Comparison of ENCODE assay signal across 8 cellular contexts in the genomic region with DNA sequence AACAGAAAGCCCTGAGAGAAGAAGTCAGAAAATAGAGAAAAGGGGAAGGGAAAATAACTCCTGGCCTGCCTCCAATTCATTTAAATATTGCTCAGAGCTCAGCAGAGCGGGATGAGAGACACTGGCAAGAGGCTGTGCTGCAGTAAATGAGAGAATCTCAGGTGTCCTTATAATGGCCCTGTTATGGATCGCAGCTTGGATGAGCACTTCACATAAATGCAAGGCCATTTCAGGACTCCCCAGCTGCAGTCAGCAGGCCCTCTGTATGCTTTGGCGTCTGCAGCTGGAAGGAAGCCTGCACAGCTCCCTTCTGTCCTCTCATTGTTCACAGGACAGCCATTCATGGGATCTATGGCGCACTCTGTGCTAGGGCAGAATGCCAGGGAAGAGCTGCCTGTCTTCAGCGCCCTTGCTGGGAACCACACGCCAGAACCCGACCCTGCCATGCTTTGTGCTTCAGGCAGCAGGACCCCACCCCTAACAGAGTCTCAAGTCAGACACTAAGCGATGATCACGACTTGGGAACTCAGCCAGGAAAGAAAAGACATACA. TPM values are rescaled to one million over a fixed set of nuclear protein-coding genes. Genes with fewer than 3 reads are reported as not detected.
DNase-seq lines count a peak whose midpoint lies in the region; ATAC-seq and TF ChIP-seq lines count a peak whose summit lies in the region.

No MANE protein-coding gene starts in this region.

- H3K27me3 ChIP-seq in right atrium auricular region, result no peaks in the 10 kb centered on the region

- H3K4me3 ChIP-seq in right atrium auricular region, result peak overlapping the region; percentile 1 to 13

- H3K36me3 Mint-ChIP-seq in WTC11, result no peaks in the 10 kb centered on the region
- no peaks in the 10 kb centered on the region for H3K36me3 Mint-ChIP-seq in stimulated activated naive B cell treated with anti-CD40 and anti-IgM and Interleukin-4, amounts not matched to agents 10 μg/mL and 1 μg/mL and 100 μg/mL, for 72 hours
- H3K36me3 Mint-ChIP-seq in activated CD4-positive, alpha-beta T cell treated with anti-CD3 and anti-CD28 coated beads for 36 hours (ENCODE audit: low read depth), result no peaks in the 10 kb centered on the region

- H3K27me3 Mint-ChIP-seq in WTC11 (ENCODE audit: low read depth), result no peaks in the 10 kb centered on the region; the same call in 1 of the 2 replicates
- H3K27me3 Mint-ChIP-seq in stimulated activated naive B cell treated with anti-CD40 and anti-IgM and Interleukin-4, amounts not matched to agents 10 μg/mL and 1 μg/mL and 100 μg/mL, for 72 hours, result no peaks in the 10 kb centered on the region
- peaks cover 5% of the 10 kb centered on the region for H3K27me3 Mint-ChIP-seq in activated CD4-positive, alpha-beta T cell treated with anti-CD3 and anti-CD28 coated beads for 36 hours
- H3K27me3 Mint-ChIP-seq in stimulated activated naive CD8-positive, alpha-beta T cell treated with anti-CD3 and anti-CD28 coated beads, Interleukin-15, amount 100 ng/mL, for 72 hours, result peaks cover 31% of the 10 kb centered on the region

- peak overlapping the region; percentile 44 to 69 for H3K27ac ChIP-seq in right atrium auricular region

- CTCF ChIA-PET in WTC11 (lab: Charles Lee), result interaction anchor here (1.2 kb wide), 1 partner anchor 13 kb away, joined by 3 read pairs; no protein-coding TSS in a partner anchor
- CTCF ChIA-PET in activated CD4-positive, alpha-beta T cell treated with anti-CD3 and anti-CD28 coated beads for 36 hours (lab: Charles Lee), result interaction anchor here (1.1 to 1.6 kb wide), 2 partner anchors 11 to 20 kb away, joined by 3 to 4 read pairs; a partner anchor contains a TSS

- H3K4me1 Mint-ChIP-seq in WTC11, result peaks cover 9% of the 10 kb centered on the region
- peaks cover 19 to 37% of the 10 kb centered on the region in 2 donors for H3K4me1 Mint-ChIP-seq in stimulated activated naive B cell treated with anti-CD40 and anti-IgM and Interleukin-4, amounts not matched to agents 10 μg/mL and 1 μg/mL and 100 μg/mL, for 72 hours
- no peaks in the 10 kb centered on the region for H3K4me1 Mint-ChIP-seq in activated CD4-positive, alpha-beta T cell treated with anti-CD3 and anti-CD28 coated beads for 36 hours
- no peaks in the 10 kb centered on the region for H3K4me1 Mint-ChIP-seq in stimulated activated naive CD8-positive, alpha-beta T cell treated with anti-CD3 and anti-CD28 coated beads, Interleukin-15, amount 100 ng/mL, for 72 hours

- H3K27ac Mint-ChIP-seq in WTC11, result peak overlapping the region; percentile 48
- peak overlapping the region; percentile 86 for H3K27ac Mint-ChIP-seq in stimulated activated naive B cell treated with anti-CD40 and anti-IgM and Interleukin-4, amounts not matched to agents 10 μg/mL and 1 μg/mL and 100 μg/mL, for 72 hours
- no peak overlapping the region for H3K27ac Mint-ChIP-seq in activated CD4-positive, alpha-beta T cell treated with anti-CD3 and anti-CD28 coated beads for 36 hours
- peak overlapping the region in 1 of 2 donors; percentile 55 for H3K27ac Mint-ChIP-seq in stimulated activated naive CD8-positive, alpha-beta T cell treated with anti-CD3 and anti-CD28 coated beads, Interleukin-15, amount 100 ng/mL, for 72 hours

- POLR2A ChIA-PET in WTC11 (lab: Charles Lee), result no interaction called here
- POLR2A ChIA-PET in activated CD4-positive, alpha-beta T cell treated with anti-CD3 and anti-CD28 coated beads for 36 hours (lab: Charles Lee), result no interaction called here

- H3K9me3 Mint-ChIP-seq in WTC11, result no peaks in the 10 kb centered on the region
- H3K9me3 Mint-ChIP-seq in stimulated activated naive B cell treated with anti-CD40 and anti-IgM and Interleukin-4, amounts not matched to agents 10 μg/mL and 1 μg/mL and 100 μg/mL, for 72 hours, result no peaks in the 10 kb centered on the region
- H3K9me3 Mint-ChIP-seq in activated CD4-positive, alpha-beta T cell treated with anti-CD3 and anti-CD28 coated beads for 36 hours (ENCODE audit: low read depth), result no peaks in the 10 kb centered on the region
- no peaks in the 10 kb centered on the region for H3K9me3 Mint-ChIP-seq in stimulated activated naive CD8-positive, alpha-beta T cell treated with anti-CD3 and anti-CD28 coated beads, Interleukin-15, amount 100 ng/mL, for 72 hours

- TF ChIP-seq CTCF in WTC11 (IDR thresholded peaks at IDR 0.05), result no peak
- TF ChIP-seq CTCF in right atrium auricular region (IDR thresholded peaks at IDR 0.05), result no peak

- peak; percentile 88 for ATAC-seq in HG02571 (IDR thresholded peaks at IDR 0.05; ENCODE audit: unreplicated experiment)
- peak; percentile 55 for ATAC-seq in WTC11
- peak; percentile 96 for ATAC-seq in stimulated activated naive B cell treated with anti-CD40 and anti-IgM and Interleukin-4, amounts not matched to agents 10 μg/mL and 1 μg/mL and 100 μg/mL, for 72 hours (replicated peaks)
- no peak for ATAC-seq in activated CD4-positive, alpha-beta T cell treated with anti-CD3 and anti-CD28 coated beads for 36 hours
- ATAC-seq in stimulated activated naive CD8-positive, alpha-beta T cell treated with anti-CD3 and anti-CD28 coated beads, Interleukin-15, amount 100 ng/mL, for 72 hours, result no peak

- no peak overlapping the region for H3K4me3 Mint-ChIP-seq in WTC11
- peak overlapping the region; percentile 36 to 76 for H3K4me3 Mint-ChIP-seq in stimulated activated naive B cell treated with anti-CD40 and anti-IgM and Interleukin-4, amounts not matched to agents 10 μg/mL and 1 μg/mL and 100 μg/mL, for 72 hours
- H3K4me3 Mint-ChIP-seq in activated CD4-positive, alpha-beta T cell treated with anti-CD3 and anti-CD28 coated beads for 36 hours, result no peak overlapping the region
- no peak overlapping the region for H3K4me3 Mint-ChIP-seq in stimulated activated naive CD8-positive, alpha-beta T cell treated with anti-CD3 and anti-CD28 coated beads, Interleukin-15, amount 100 ng/mL, for 72 hours

- peaks cover 0 to 24% of the 10 kb centered on the region in 2 donors for H3K4me1 ChIP-seq in right atrium auricular region

- H3K36me3 ChIP-seq in right atrium auricular region, result no peaks in the 10 kb centered on the region

- peak; percentile 62 for DNase-seq in EH (ENCODE audit: low read depth)
- DNase-seq in NCI-H1694 (lab: John Stamatoyannopoulos, UW), result peak; percentile 85
- no peak for DNase-seq in WTC11 (ENCODE audit: low spot score)
- DNase-seq in right atrium auricular region (ENCODE audit: low spot score), result no peak
- no peak for DNase-seq in stimulated activated naive B cell treated with anti-CD40 and anti-IgM and Interleukin-4, amounts not matched to agents 10 μg/mL and 1 μg/mL and 100 μg/mL, for 72 hours
- DNase-seq in activated CD4-positive, alpha-beta T cell treated with anti-CD3 and anti-CD28 coated beads for 36 hours, result no peak
- no peak for DNase-seq in stimulated activated naive CD8-positive, alpha-beta T cell treated with anti-CD3 and anti-CD28 coated beads, Interleukin-15, amount 100 ng/mL, for 72 hours

- intact Hi-C loops in activated CD4-positive, alpha-beta T cell treated with anti-CD3 and anti-CD28 coated beads for 36 hours (cut with DNase I, micrococcal nuclease), result no loop called here

- H3K9me3 ChIP-seq in right atrium auricular region, result no peaks in the 10 kb centered on the region

TF ChIP-seq in WTC11, 78 proteins besides CTCF, POLR2A, EP300 and RAD21:
- TF ChIP-seq FOXK1 (CRISPR knock-in tag; IDR thresholded peaks at IDR 0.05) (no peak), ZNF423 (CRISPR knock-in tag; IDR thresholded peaks at IDR 0.05) (no peak), TCF7 (CRISPR knock-in tag; IDR thresholded peaks at IDR 0.05; ENCODE audit: low read depth) (no peak), ZNF263 (CRISPR knock-in tag; IDR thresholded peaks at IDR 0.05; ENCODE audit: low read depth) (no peak)
- TF ChIP-seq, protein P1, sequence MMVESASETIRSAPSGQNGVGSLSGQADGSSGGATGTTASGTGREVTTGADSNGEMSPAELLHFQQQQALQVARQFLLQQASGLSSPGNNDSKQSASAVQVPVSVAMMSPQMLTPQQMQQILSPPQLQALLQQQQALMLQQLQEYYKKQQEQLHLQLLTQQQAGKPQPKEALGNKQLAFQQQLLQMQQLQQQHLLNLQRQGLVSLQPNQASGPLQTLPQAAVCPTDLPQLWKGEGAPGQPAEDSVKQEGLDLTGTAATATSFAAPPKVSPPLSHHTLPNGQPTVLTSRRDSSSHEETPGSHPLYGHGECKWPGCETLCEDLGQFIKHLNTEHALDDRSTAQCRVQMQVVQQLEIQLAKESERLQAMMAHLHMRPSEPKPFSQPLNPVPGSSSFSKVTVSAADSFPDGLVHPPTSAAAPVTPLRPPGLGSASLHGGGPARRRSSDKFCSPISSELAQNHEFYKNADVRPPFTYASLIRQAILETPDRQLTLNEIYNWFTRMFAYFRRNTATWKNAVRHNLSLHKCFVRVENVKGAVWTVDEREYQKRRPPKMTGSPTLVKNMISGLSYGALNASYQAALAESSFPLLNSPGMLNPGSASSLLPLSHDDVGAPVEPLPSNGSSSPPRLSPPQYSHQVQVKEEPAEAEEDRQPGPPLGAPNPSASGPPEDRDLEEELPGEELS (CRISPR knock-in tag; IDR thresholded peaks at IDR 0.05), result no peak

RNA-seq across cellular contexts. Expression of a gene that starts 20.7 kb away (rescaled TPM):
- total RNA-seq in WTC11 (2021) (9.2 to 11.0 TPM (median 11.0 TPM) in 3 replicates), right atrium auricular region (1 to 10 TPM; 8.6 to 9.2 TPM)
- 10 to 100 TPM; 18.4 to 30.1 TPM for total RNA-seq in activated CD4-positive, alpha-beta T cell treated with anti-CD3 and anti-CD28 coated beads for 36 hours

RNA-seq across cellular contexts. Expression of a gene that starts 46.7 kb away (rescaled TPM):
- total RNA-seq in WTC11 (2021) (17.9 to 23.8 TPM (median 18.9 TPM) in 3 replicates), right atrium auricular region (10 to 100 TPM in 1 of 2 donors, 1 to 10 TPM in 1; 8.6 to 12.7 TPM)
- 10 to 100 TPM; 16.5 to 17.6 TPM for total RNA-seq in activated CD4-positive, alpha-beta T cell treated with anti-CD3 and anti-CD28 coated beads for 36 hours

RNA-seq across cellular contexts. Expression of a gene that starts 46.9 kb away (rescaled TPM):
- total RNA-seq in WTC11 (2021) (20.7 to 24.6 TPM (median 22.5 TPM) in 3 replicates), right atrium auricular region (1 to 10 TPM; 4.5 to 7.1 TPM)
- 10 to 100 TPM; 13.9 to 16.5 TPM for total RNA-seq in activated CD4-positive, alpha-beta T cell treated with anti-CD3 and anti-CD28 coated beads for 36 hours

Comparison
In these comparisons a context has a peak if more than half of its experiments do, and no peak if none do; other contexts are left out.
1. DNase-seq: peak in EH (single experiment) and NCI-H1694 (single experiment); none in WTC11 (single experiment), right atrium auricular region (single experiment), stimulated activated naive B cell treated with anti-CD40 and anti-IgM and Interleukin-4, amounts not matched to agents 10 μg/mL and 1 μg/mL and 100 μg/mL, for 72 hours (single experiment), activated CD4-positive, alpha-beta T cell treated with anti-CD3 and anti-CD28 coated beads for 36 hours (single experiment) and stimulated activated naive CD8-positive, alpha-beta T cell treated with anti-CD3 and anti-CD28 coated beads, Interleukin-15, amount 100 ng/mL, for 72 hours (0 of 2).
2. ATAC-seq: peak in HG02571 (single experiment), WTC11 (single experiment) and stimulated activated naive B cell treated with anti-CD40 and anti-IgM and Interleukin-4, amounts not matched to agents 10 μg/mL and 1 μg/mL and 100 μg/mL, for 72 hours (2 of 2); none in activated CD4-positive, alpha-beta T cell treated with anti-CD3 and anti-CD28 coated beads for 36 hours (single experiment) and stimulated activated naive CD8-positive, alpha-beta T cell treated with anti-CD3 and anti-CD28 coated beads, Interleukin-15, amount 100 ng/mL, for 72 hours (single experiment).
3. H3K4me3 Mint-ChIP-seq: peak in stimulated activated naive B cell treated with anti-CD40 and anti-IgM and Interleukin-4, amounts not matched to agents 10 μg/mL and 1 μg/mL and 100 μg/mL, for 72 hours (2 of 2); none in WTC11 (single experiment), activated CD4-positive, alpha-beta T cell treated with anti-CD3 and anti-CD28 coated beads for 36 hours (single experiment) and stimulated activated naive CD8-positive, alpha-beta T cell treated with anti-CD3 and anti-CD28 coated beads, Interleukin-15, amount 100 ng/mL, for 72 hours (0 of 2).